Comparison of ENCODE assay signal across 8 cellular contexts in genomic region chr6:32895006-32895345, GRCh38. TPM values are rescaled to one million over a fixed set of nuclear protein-coding genes. Genes with fewer than 3 reads are reported as not detected.
A peak's percentile ranks its signal among the peaks of the same experiment; 100 is the strongest.
DNase-seq lines count a peak whose midpoint lies in the region; ATAC-seq and TF ChIP-seq lines count a peak whose summit lies in the region.

No MANE protein-coding gene starts in this region.

- H3K27ac ChIP-seq in VCaP (peak overlapping the region; percentile 92), heart right ventricle (peak overlapping the region in 9 of 10 donors; percentile 62 to 92 (median 87))

- H3K9me3 ChIP-seq in heart right ventricle: no peaks in the 10 kb centered on the region
- H3K9me3 ChIP-seq in skeletal muscle satellite cell (replicated peaks; ENCODE audit: low read length): no peaks in the 10 kb centered on the region

- CTCF ChIA-PET in activated naive CD4-positive, alpha-beta T cell treated with anti-CD3 and anti-CD28 coated beads for 36 hours (lab: Charles Lee): interaction anchor here (0.9 to 5.8 kb wide), 9 partner anchors 9 to 90 kb away, joined by 3 to 37 read pairs (median 5); partner anchors contain the start of gene HLA-DMA

- WGBS in heart right ventricle, 2 donors: 0 to 1% methylated on average over 8 of the region's 8 CpGs

- H3K27me3 ChIP-seq in heart right ventricle: no peaks in the 10 kb centered on the region
- no peaks in the 10 kb centered on the region for H3K27me3 ChIP-seq in skeletal muscle satellite cell (ENCODE audit: control insufficient read depth, insufficient read depth, low read length)

- peak overlapping the region; percentile 95 for H3K4me2 ChIP-seq in skeletal muscle satellite cell (ENCODE audit: low read length)

- H3K9me3 Mint-ChIP-seq in activated naive CD4-positive, alpha-beta T cell treated with anti-CD3 and anti-CD28 coated beads for 36 hours: no peaks in the 10 kb centered on the region

- H3K4me3 ChIP-seq in heart right ventricle (peak overlapping the region; percentile 32 to 82 (median 70)), skeletal muscle satellite cell (ENCODE audit: low read length) (peak overlapping the region; percentile 96)

- TF ChIP-seq CTCF in VCaP (conservative IDR thresholded peaks at IDR 0.05) (no peak), heart right ventricle (IDR thresholded peaks at IDR 0.05) (no peak)

- H3K4me1 ChIP-seq in heart right ventricle (peaks cover 0 to 18% (median 10%) of the 10 kb centered on the region in 9 donors), skeletal muscle satellite cell (ENCODE audit: control insufficient read depth, insufficient read depth, low read length) (peaks cover 5% of the 10 kb centered on the region)

- DNase-seq in activated naive CD4-positive, alpha-beta T cell treated with anti-CD3 and anti-CD28 coated beads for 36 hours: no peak
- DNase-seq in activated naive CD4-positive, alpha-beta T cell treated with anti-CD3 and anti-CD28 coated beads, Interleukin-2, amount 50 U/mL, for 16 hours: no peak
- DNase-seq in heart right ventricle: no peak
- no peak for DNase-seq in NCI-H1694 (lab: John Stamatoyannopoulos, UW)
- DNase-seq in AG08395 (ENCODE audit: low spot score): no peak
- DNase-seq in stimulated activated CD4-positive, alpha-beta T cell treated with anti-CD3 and anti-CD28 coated beads, Interleukin-4, amount 100 ng/mL, for 24 hours: no peak

- H3K27ac Mint-ChIP-seq in activated naive CD4-positive, alpha-beta T cell treated with anti-CD3 and anti-CD28 coated beads for 36 hours: peak overlapping the region; percentile 96

- H3K4me3 Mint-ChIP-seq in activated naive CD4-positive, alpha-beta T cell treated with anti-CD3 and anti-CD28 coated beads for 36 hours: peak overlapping the region; percentile 97

- H3K36me3 ChIP-seq in heart right ventricle (no peaks in the 10 kb centered on the region), skeletal muscle satellite cell (ENCODE audit: insufficient read depth, low read length) (no peaks in the 10 kb centered on the region)

- peaks cover 11% of the 10 kb centered on the region for H3K36me3 Mint-ChIP-seq in activated naive CD4-positive, alpha-beta T cell treated with anti-CD3 and anti-CD28 coated beads for 36 hours (ENCODE audit: low read depth)

- peak overlapping the region; percentile 79 for H3K9ac ChIP-seq in skeletal muscle satellite cell (ENCODE audit: low read depth, low read length)

- intact Hi-C loops in activated naive CD4-positive, alpha-beta T cell treated with anti-CD3 and anti-CD28 coated beads for 36 hours (cut with micrococcal nuclease): loop anchor here (2.0 kb wide), 2 partner anchors 50 to 90 kb away; partner anchors contain the start of gene PSMB8
- intact Hi-C loops in heart right ventricle (cut with DNase I): loop anchor here in 1 of 10 donors (2.0 kb wide), 1 partner anchor 38 kb away; no protein-coding TSS in a partner anchor

- peaks cover 37% of the 10 kb centered on the region for H3K4me1 Mint-ChIP-seq in activated naive CD4-positive, alpha-beta T cell treated with anti-CD3 and anti-CD28 coated beads for 36 hours (ENCODE audit: low read depth)

- peak in 6 of 8 donors; percentile 3 to 22 (median 14) for ATAC-seq in heart right ventricle

- no peaks in the 10 kb centered on the region for H3K27me3 Mint-ChIP-seq in activated naive CD4-positive, alpha-beta T cell treated with anti-CD3 and anti-CD28 coated beads for 36 hours (ENCODE audit: low read depth)

RNA-seq across cellular contexts. Expression of gene PSMB9, which starts 41.0 kb away (rescaled TPM):
- 100 to 1,000 TPM; 238 to 241 TPM for total RNA-seq in activated naive CD4-positive, alpha-beta T cell treated with anti-CD3 and anti-CD28 coated beads for 36 hours
- total RNA-seq in heart right ventricle: 100 to 1,000 TPM in 1 of 10 donors, 10 to 100 TPM in 8, 1 to 10 TPM in 1; 10.0 to 198 (median 14.3) TPM
- 10 to 100 TPM; 23.4 to 33.4 TPM for polyA plus RNA-seq in heart right ventricle
- total RNA-seq in skeletal muscle satellite cell (2012; rRNA removed): 3.3 and 10.1 TPM in 2 replicates

RNA-seq across cellular contexts. Expression of gene TAP1, which starts 41.5 kb away (rescaled TPM):
- 100 to 1,000 TPM; 187 TPM for total RNA-seq in activated naive CD4-positive, alpha-beta T cell treated with anti-CD3 and anti-CD28 coated beads for 36 hours
- total RNA-seq in heart right ventricle: 100 to 1,000 TPM in 1 of 10 donors, 10 to 100 TPM in 9; 12.8 to 213 (median 15.4) TPM
- 10 to 100 TPM; 35.4 to 38.3 TPM for polyA plus RNA-seq in heart right ventricle
- total RNA-seq in skeletal muscle satellite cell (2012; rRNA removed): 25.8 and 28.9 TPM in 2 replicates

RNA-seq across cellular contexts. Expression of gene HLA-DMB, which starts 45.9 kb away (rescaled TPM):
- 1 to 10 TPM in 1 of 2 experiments, under 1 TPM in 1; 0.76 to 1.3 TPM for total RNA-seq in activated naive CD4-positive, alpha-beta T cell treated with anti-CD3 and anti-CD28 coated beads for 36 hours
- total RNA-seq in heart right ventricle: 10 to 100 TPM in 4 of 10 donors, 1 to 10 TPM in 6; 2.7 to 79.8 (median 7.6) TPM
- 1 to 10 TPM; 5.5 to 7.8 TPM for polyA plus RNA-seq in heart right ventricle
- not detected in 2 replicates for total RNA-seq in skeletal muscle satellite cell (2012; rRNA removed)

RNA-seq across cellular contexts. Expression of gene PSMB8, which starts 51.1 kb away (rescaled TPM):
- 100 to 1,000 TPM; 286 to 308 TPM for total RNA-seq in activated naive CD4-positive, alpha-beta T cell treated with anti-CD3 and anti-CD28 coated beads for 36 hours
- total RNA-seq in heart right ventricle: 100 to 1,000 TPM in 1 of 10 donors, 10 to 100 TPM in 7, 1 to 10 TPM in 2; 8.5 to 127 (median 11.7) TPM
- polyA plus RNA-seq in heart right ventricle: 10 to 100 TPM; 40.2 to 42.9 TPM
- total RNA-seq in skeletal muscle satellite cell (2012; rRNA removed): 31.0 and 40.1 TPM in 2 replicates

RNA-seq across cellular contexts. Expression of gene TAP2, which starts 56.4 kb away (rescaled TPM):
- total RNA-seq in activated naive CD4-positive, alpha-beta T cell treated with anti-CD3 and anti-CD28 coated beads for 36 hours: 100 to 1,000 TPM; 136 to 138 TPM
- total RNA-seq in heart right ventricle: 10 to 100 TPM in 7 of 10 donors, 1 to 10 TPM in 3; 8.8 to 92.1 (median 13.8) TPM
- 10 to 100 TPM; 12.8 to 13.8 TPM for polyA plus RNA-seq in heart right ventricle
- 11.7 and 13.3 TPM in 2 replicates for total RNA-seq in skeletal muscle satellite cell (2012; rRNA removed)
